Comparison of ENCODE assay signal across 1 cellular context in genomic region chr1:145889722-145890121, GRCh38.
TF ChIP-seq lines count a peak whose summit lies in the region.

No MANE protein-coding gene starts in this region.

TF ChIP-seq in HepG2, 621 proteins besides CTCF, POLR2A, EP300 and RAD21:
- TF ChIP-seq CEBPG (CRISPR knock-in tag; IDR thresholded peaks at IDR 0.05) (peak; percentile 30; the same call in 1 of the 2 replicates), SIX4 (CRISPR knock-in tag; IDR thresholded peaks at IDR 0.05) (peak; percentile 34; the same call in 1 of the 2 replicates), EED (CRISPR knock-in tag; IDR thresholded peaks at IDR 0.05) (no peak)
